Comparison of ENCODE assay signal across 23 cellular contexts in the genomic region with DNA sequence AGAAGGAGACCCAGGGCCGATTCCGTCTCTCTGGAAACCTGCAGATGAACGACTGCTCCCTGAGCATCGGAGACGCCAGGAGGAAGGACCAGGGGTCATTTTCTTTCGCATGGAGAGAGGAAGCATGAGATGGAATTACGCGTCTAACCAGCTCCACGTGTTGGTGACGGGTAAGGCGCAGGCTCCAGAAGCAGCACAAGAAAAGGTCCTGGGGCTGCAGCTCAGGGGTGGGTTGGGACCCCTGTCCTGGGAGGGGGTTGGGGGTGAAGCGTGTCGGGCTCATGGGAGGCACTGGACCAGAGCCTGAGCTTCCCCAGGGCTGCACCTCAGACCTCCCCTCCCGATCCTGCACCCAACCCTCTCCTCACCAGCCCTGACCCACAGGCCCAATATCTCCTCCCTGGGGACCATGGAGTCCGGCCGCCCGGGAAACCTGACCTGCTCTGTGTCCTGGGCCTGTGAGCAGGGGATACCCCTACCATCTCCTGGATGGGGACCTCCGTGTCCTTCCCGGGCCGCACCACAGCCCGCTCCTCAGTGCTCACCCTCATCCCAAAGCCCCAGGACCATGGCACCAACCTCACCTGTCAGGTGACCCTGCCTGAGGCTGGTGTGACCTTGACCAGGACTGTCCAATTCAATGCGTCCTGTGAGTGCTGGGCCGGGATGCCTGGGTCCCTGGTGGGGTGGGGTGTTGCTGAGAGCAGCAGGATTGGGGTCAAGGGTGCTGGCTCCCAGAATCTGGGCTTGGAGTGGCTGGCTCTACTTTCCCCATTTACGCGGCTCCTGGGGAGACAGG. TPM values are rescaled to one million over a fixed set of nuclear protein-coding genes. Genes with fewer than 3 reads are reported as not detected.
"Had no signal": no experiment of that assay in that cellular context is flagged by ENCODE, and none has a peak within 500 bp of the region (broad histone marks: within the 10 kb centered on the region; RNA-seq: fewer than 3 reads in every experiment).

No MANE protein-coding gene starts in this region.

- H3K27ac ChIP-seq: KMS-11, RWPE1 had no signal

- H3K4me1 Mint-ChIP-seq: IgD-negative memory B cell had no signal

- H3K4me2 ChIP-seq: KMS-11 had no signal

- H3K9ac ChIP-seq: KMS-11 had no signal

- FAIRE-seq: K562 had no signal

- ATAC-seq: K562, Panc1, PC-3, SK-N-SH treated with all-trans-retinoic acid at 6 μM for 48 hours had no signal

- H3K36me3 Mint-ChIP-seq: IgD-negative memory B cell had no signal

- DNase-seq: Kasumi-1, MM.1S, NCI-H1092 treated with DMSO at 0.1 percent for 48 hours, NCI-H1436, NCI-H187, NCI-H2029, NCI-H2081 treated with DMSO at 0.1 percent for 48 hours, NCI-H2171, NCI-H226, NCI-H446, NCI-H510A, NCI-H524 treated with DMSO at 0.1 percent for 48 hours, NCI-H69, NCI-H774, PC-3, SHP77 had no signal

- H3K4me3 ChIP-seq: K562 had no signal

- H3K4me3 Mint-ChIP-seq: IgD-negative memory B cell had no signal

RNA-seq across cellular contexts. Expression of a gene that starts 43.2 kb away (rescaled TPM):
- total RNA-seq: K562, M059J, PC-3 had no signal
- polyA plus RNA-seq: IgD-negative memory B cell had no signal
